ENCODE assay signal across 17 cellular contexts in the genomic region with DNA sequence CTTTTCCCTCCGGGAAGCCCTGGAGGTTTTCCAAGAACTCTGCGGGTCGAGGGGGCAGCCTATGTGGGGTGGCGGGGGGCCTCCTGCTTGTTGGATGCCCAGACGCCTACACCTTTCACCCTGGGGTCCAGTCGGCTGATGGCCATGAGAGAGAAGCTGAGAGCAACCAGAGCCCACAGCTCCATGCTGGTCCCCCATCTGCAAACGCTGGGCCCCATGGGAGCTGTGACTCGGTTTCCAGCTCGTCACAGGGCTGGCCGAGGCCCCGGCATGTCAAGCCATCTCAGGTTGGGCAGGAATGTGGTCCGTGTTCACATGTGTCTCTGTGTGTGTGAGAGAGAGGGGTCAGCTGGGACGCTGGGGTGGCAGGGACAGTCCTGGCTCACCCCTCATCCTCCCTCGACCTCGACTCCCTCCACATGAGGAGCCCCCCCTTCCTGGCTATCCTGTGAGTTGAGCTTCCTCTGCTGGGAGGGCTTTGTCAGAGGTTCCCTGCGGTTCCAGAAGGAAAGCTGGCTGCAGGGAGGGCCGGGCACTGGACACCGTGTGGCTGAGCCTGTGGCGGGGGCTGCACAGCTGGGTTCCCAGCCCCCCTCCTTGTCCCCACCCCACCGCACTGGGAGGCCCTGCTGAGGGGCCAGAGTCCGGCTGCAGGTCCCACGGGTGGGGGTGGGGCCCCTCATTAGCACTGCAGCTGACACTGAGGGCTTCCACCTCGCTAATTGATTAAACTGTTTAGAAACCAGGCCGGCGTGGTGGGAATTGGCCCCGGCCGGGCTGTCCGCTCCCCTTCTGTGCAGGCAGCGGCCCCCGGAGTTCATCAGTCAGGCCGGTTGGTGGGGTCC. TPM values are rescaled to one million over a fixed set of nuclear protein-coding genes. Genes with fewer than 3 reads are reported as not detected.
A peak's percentile ranks its signal among the peaks of the same experiment; 100 is the strongest.
DNase-seq lines count a peak whose midpoint lies in the region; ATAC-seq and TF ChIP-seq lines count a peak whose summit lies in the region.
"Had no signal": no experiment of that assay in that cellular context is flagged by ENCODE, and none has a peak within 500 bp of the region (broad histone marks: within the 10 kb centered on the region; RNA-seq: fewer than 3 reads in every experiment).

No MANE protein-coding gene starts in this region.

- H3K4ac ChIP-seq in IMR-90 (ENCODE audit: low read depth, low read length), result no peak overlapping the region

- TF ChIP-seq POLR2A in IMR-90 (IDR thresholded peaks at IDR 0.05; ENCODE audit: low read depth, low read length) (no peak), sigmoid colon (IDR thresholded peaks at IDR 0.05) (no peak)

- peaks cover 27% of the 10 kb centered on the region for H3K36me3 Mint-ChIP-seq in central memory CD8-positive, alpha-beta T cell (ENCODE audit: insufficient read depth)
- H3K36me3 Mint-ChIP-seq in immature natural killer cell, result peaks cover 0 to 9% (median 4%) of the 10 kb centered on the region in 3 donors

- no peak overlapping the region for H3K4me3 ChIP-seq in IMR-90 (ENCODE audit: insufficient read depth, low read depth, low read length)
- no peak overlapping the region for H3K4me3 ChIP-seq in sigmoid colon
- H3K4me3 ChIP-seq: lower lobe of right lung, SK-N-MC had no signal

- H2AFZ ChIP-seq in IMR-90 (replicated peaks; ENCODE audit: low read length, poor library complexity), result peak overlapping the region; percentile 65

- H3K27me3 Mint-ChIP-seq in central memory CD8-positive, alpha-beta T cell, result peaks cover 24% of the 10 kb centered on the region
- peaks cover 50 to 99% (median 77%) of the 10 kb centered on the region in 3 donors for H3K27me3 Mint-ChIP-seq in immature natural killer cell (ENCODE audit: low read depth in 3 of 3)

- H4K5ac ChIP-seq in IMR-90 (ENCODE audit: low read depth, low read length), result no peak overlapping the region

- no peak overlapping the region; the same call in 1 of the 2 replicates for H3K23ac ChIP-seq in IMR-90 (ENCODE audit: low read depth, low read length)

- no TSS peak for BruUV-seq in IMR-90 (replicated peaks; lab: Mats Ljungman, UMichigan)

- no peaks in the 10 kb centered on the region for H3K27me3 ChIP-seq in IMR-90 (ENCODE audit: control insufficient read depth, insufficient read depth, low read length)
- H3K27me3 ChIP-seq in sigmoid colon, result peaks cover 3 to 27% (median 10%) of the 10 kb centered on the region in 3 donors

- peak overlapping the region in 1 of 2 experiments; percentile 24; a peak in 1 of 4 replicates for H4K8ac ChIP-seq in IMR-90 (ENCODE audit: low read depth in 2 of 2, low read length in 2 of 2)

- intact Hi-C loops in IMR-90 (cut with micrococcal nuclease) (no loop called here), sigmoid colon (cut with DNase I) (no loop called here)

- peaks cover 42% of the 10 kb centered on the region for H4K20me1 ChIP-seq in IMR-90 (ENCODE audit: insufficient read depth, low read length)

- no peak overlapping the region for H3K9ac ChIP-seq in IMR-90 (ENCODE audit: low read depth, low read length)

- peaks cover 35% of the 10 kb centered on the region for H3K36me3 ChIP-seq in IMR-90 (ENCODE audit: control insufficient read depth, insufficient read depth, low read length)
- peaks cover 8 to 37% (median 21%) of the 10 kb centered on the region in 4 donors for H3K36me3 ChIP-seq in sigmoid colon

- no peak overlapping the region for H3K27ac ChIP-seq in IMR-90 (ENCODE audit: insufficient read depth, low read length)
- peak overlapping the region in 3 of 4 donors; percentile 34 to 54 (median 43) for H3K27ac ChIP-seq in sigmoid colon
- H3K27ac ChIP-seq: epithelial cell of prostate, lower lobe of right lung, SK-N-MC, spleen had no signal

- H3K4me3 Mint-ChIP-seq in central memory CD8-positive, alpha-beta T cell, result no peak overlapping the region
- peak overlapping the region in 3 of 5 donors; percentile 19 to 52 (median 40) for H3K4me3 Mint-ChIP-seq in immature natural killer cell

- WGBS in IMR-90 (ENCODE audit: extremely low coverage in 2 of 2, insufficient read length in 1 of 2), 2 experiments, result 56% methylated on average over 9 of the region's 31 CpGs; no CpG with 5 or more reads in 1 of the 2 experiments
- WGBS in sigmoid colon, 2 donors, result 30 to 52% methylated on average over 31 of the region's 31 CpGs

- H2BK5ac ChIP-seq in IMR-90 (ENCODE audit: low read depth, low read length, poor library complexity, severe bottlenecking), result no peak overlapping the region

- H3K4me1 ChIP-seq in IMR-90 (ENCODE audit: control insufficient read depth, insufficient read depth, low read length) (peaks cover 20% of the 10 kb centered on the region), sigmoid colon (peaks cover 0 to 40% (median 32%) of the 10 kb centered on the region in 4 donors)

- H3K79me1 ChIP-seq in IMR-90 (ENCODE audit: low read depth in 1 of 2, low read length in 2 of 2), result peaks cover 4 to 30% of the 10 kb centered on the region in 2 experiments; a peak in 3 of 4 replicates

- peak overlapping the region; percentile 67 for H2AK5ac ChIP-seq in IMR-90 (ENCODE audit: low read depth, low read length)

- no peak overlapping the region for H3K14ac ChIP-seq in IMR-90 (replicated peaks; ENCODE audit: low read depth, low read length)

- CTCF ChIA-PET in IMR-90 (lab: Yijun Ruan, JAX), result no interaction called here

- dilution Hi-C loops in IMR-90 (cut with HindIII; ENCODE audit: low sequenced_read_pairs, unreplicated experiment), result no loop called here

- no peak overlapping the region for H3K56ac ChIP-seq in IMR-90 (ENCODE audit: extremely low read depth, insufficient read depth, low read length)

- in situ Hi-C loops in IMR-90 (cut with MboI; ENCODE audit: low sequenced_read_pairs), result no loop called here

- TF ChIP-seq CTCF in IMR-90 (conservative IDR thresholded peaks at IDR 0.05; ENCODE audit: low read depth, low read length) (no peak), sigmoid colon (IDR thresholded peaks at IDR 0.05) (no peak)

- POLR2A ChIA-PET in IMR-90 (lab: Charles Lee; ENCODE audit: unreplicated experiment), result interaction anchor here (1.1 kb wide), 1 partner anchor 11 kb away, joined by 3 read pairs; no protein-coding TSS in a partner anchor

- peak overlapping the region; percentile 44 for H3K27ac Mint-ChIP-seq in central memory CD8-positive, alpha-beta T cell (ENCODE audit: low read depth)
- H3K27ac Mint-ChIP-seq in immature natural killer cell, result peak overlapping the region in 2 of 6 donors; percentile 35 to 87

- H3K4me1 Mint-ChIP-seq in central memory CD8-positive, alpha-beta T cell, result no peaks in the 10 kb centered on the region
- H3K4me1 Mint-ChIP-seq in immature natural killer cell, result peaks cover 14 to 30% of the 10 kb centered on the region in 2 donors

- TF ChIP-seq RAD21 in IMR-90 (IDR thresholded peaks at IDR 0.05; ENCODE audit: low read length), result no peak

- no peaks in the 10 kb centered on the region for H3K9me3 ChIP-seq in IMR-90 (ENCODE audit: control insufficient read depth, insufficient read depth, low read length)
- H3K9me3 ChIP-seq in sigmoid colon, result no peaks in the 10 kb centered on the region
- H3K9me3 ChIP-seq: lower lobe of right lung, spleen had no signal

- H3K4me2 ChIP-seq in IMR-90 (ENCODE audit: low read depth, low read length), result no peak overlapping the region; the same call in 1 of the 2 replicates

- TF ChIP-seq EP300 in sigmoid colon (IDR thresholded peaks at IDR 0.05), result no peak

- H2BK20ac ChIP-seq in IMR-90 (ENCODE audit: low read depth, low read length), result no peak overlapping the region

- H2BK15ac ChIP-seq in IMR-90 (ENCODE audit: low read depth, low read length), result no peak overlapping the region

- peak overlapping the region; percentile 90 for H2AK9ac ChIP-seq in IMR-90 (replicated peaks; ENCODE audit: low read depth, low read length, poor library complexity)

- no peaks in the 10 kb centered on the region for H3K9me3 Mint-ChIP-seq in central memory CD8-positive, alpha-beta T cell
- peaks cover 0 to 9% (median 0%) of the 10 kb centered on the region in 6 donors for H3K9me3 Mint-ChIP-seq in immature natural killer cell

- DNase-seq in IMR-90 (no peak), immature natural killer cell (peak in 2 of 3 donors; percentile 34 to 44), sigmoid colon (no peak), cerebellar cortex (ENCODE audit: low spot score) (no peak), H4 (ENCODE audit: low spot score) (no peak)
- no peak for DNase-seq in central memory CD8-positive, alpha-beta T cell (ENCODE audit: low spot score in 2 of 2)
- no peak for DNase-seq in activated CD8-positive, alpha-beta memory T cell treated with anti-CD3 and anti-CD28 coated beads for 24 hours
- DNase-seq: activated naive CD4-positive, alpha-beta T cell treated with Interleukin-2 at 50 U/mL for 16 hours; AML-193; cerebellar nuclear complex; lower lobe of right lung; NCI-H1105 treated with DMSO at 0.1 percent for 48 hours; NCI-H2227 treated with DMSO at 0.1 percent for 48 hours; spleen had no signal

- H4K91ac ChIP-seq in IMR-90 (ENCODE audit: insufficient read depth, low read depth, low read length), result no peak overlapping the region; the same call in 1 of the 2 replicates

- no peak overlapping the region for H3K18ac ChIP-seq in IMR-90 (ENCODE audit: low read depth, low read length)

- ATAC-seq in IMR-90 (ENCODE audit: low read depth), result no peak
- no peak for ATAC-seq in central memory CD8-positive, alpha-beta T cell (replicated peaks; ENCODE audit: extremely low read depth, poor library complexity, severe bottlenecking)
- no peak for ATAC-seq in GM21360 (IDR thresholded peaks at IDR 0.05; ENCODE audit: unreplicated experiment)

- no peaks in the 10 kb centered on the region; the same call in none of the 2 replicates for H3K9me1 ChIP-seq in IMR-90 (ENCODE audit: insufficient read depth, low read length)

- H2BK120ac ChIP-seq in IMR-90 (ENCODE audit: low read depth, low read length), result no peak overlapping the region

TF ChIP-seq in IMR-90, 13 proteins besides CTCF, POLR2A, EP300 and RAD21 (continues in another document):
- TF ChIP-seq BHLHE40 (IDR thresholded peaks at IDR 0.05; ENCODE audit: low read depth, low read length), result no peak
- no peak for TF ChIP-seq CHD1 (IDR thresholded peaks at IDR 0.05; ENCODE audit: low read depth, low read length)
- TF ChIP-seq FOS (IDR thresholded peaks at IDR 0.05; ENCODE audit: low read depth, low read length), result no peak
- no peak for TF ChIP-seq MAFK (IDR thresholded peaks at IDR 0.05; ENCODE audit: low read depth, low read length)

RNA-seq across cellular contexts. Expression of a gene that starts 19.1 kb away (rescaled TPM):
- total RNA-seq in IMR-90 (2012; rRNA removed), result 17.9 and 21.4 TPM in 2 replicates
- polyA plus RNA-seq in IMR-90 (2012; rRNA removed), result 48.2 and 60.2 TPM in 2 replicates
- 73.7 and 167 TPM in 2 replicates for polyA plus RNA-seq in IMR-90 (2012; cell fraction: cytosol; rRNA removed)
- polyA plus RNA-seq in IMR-90 (2012; cell fraction: nucleus; rRNA removed; ENCODE audit: low replicate concordance), result 50.0 and 129 TPM in 2 replicates
- 10 to 100 TPM; 13.6 to 72.3 (median 49.2) TPM for polyA plus RNA-seq in immature natural killer cell
- 10 to 100 TPM; 26.8 to 53.6 (median 29.8) TPM for total RNA-seq in sigmoid colon
- polyA plus RNA-seq in sigmoid colon, result 100 to 1,000 TPM in 1 of 3 donors, 10 to 100 TPM in 2; 93.1 to 116 (median 99.6) TPM
- 36.6 and 47.8 TPM in 2 replicates for total RNA-seq in H4 (2014; rRNA removed; shearing (Covaris generic))

Comparison
In these comparisons a context has a peak if more than half of its experiments do, and no peak if none do; other contexts are left out.
1. DNase-seq: peak in immature natural killer cell (2 of 3); none in IMR-90 (single experiment), central memory CD8-positive, alpha-beta T cell (0 of 2), sigmoid colon (single experiment), activated CD8-positive, alpha-beta memory T cell treated with anti-CD3 and anti-CD28 coated beads for 24 hours (single experiment), cerebellar cortex (single experiment) and H4 (single experiment).